1 cellular context compared by ENCODE assay signal in the genomic region with DNA sequence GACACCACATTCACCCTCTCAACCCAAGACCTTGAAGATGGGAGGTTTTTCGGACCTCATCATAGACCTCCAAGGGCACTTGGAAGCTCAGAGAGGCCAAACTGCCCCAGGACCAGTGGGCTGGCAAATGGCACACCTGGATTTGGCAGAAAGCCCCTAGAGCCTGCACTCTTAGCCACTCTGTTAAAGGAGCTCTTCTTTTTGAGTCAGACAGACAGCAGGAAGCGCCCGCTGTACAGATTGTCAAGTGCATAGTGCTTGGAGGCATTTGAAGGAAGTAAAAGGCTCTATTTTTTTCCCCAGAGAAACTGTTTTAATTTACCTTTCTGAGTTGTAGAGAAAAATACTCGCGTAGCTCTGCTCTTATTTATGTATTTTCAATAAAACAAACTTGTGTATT.
TF ChIP-seq lines count a peak whose summit lies in the region.

No MANE protein-coding gene starts in this region.

TF ChIP-seq in GM23338, 12 proteins besides CTCF, POLR2A, EP300 and RAD21 (continued from another document):
- TF ChIP-seq, protein P1, sequence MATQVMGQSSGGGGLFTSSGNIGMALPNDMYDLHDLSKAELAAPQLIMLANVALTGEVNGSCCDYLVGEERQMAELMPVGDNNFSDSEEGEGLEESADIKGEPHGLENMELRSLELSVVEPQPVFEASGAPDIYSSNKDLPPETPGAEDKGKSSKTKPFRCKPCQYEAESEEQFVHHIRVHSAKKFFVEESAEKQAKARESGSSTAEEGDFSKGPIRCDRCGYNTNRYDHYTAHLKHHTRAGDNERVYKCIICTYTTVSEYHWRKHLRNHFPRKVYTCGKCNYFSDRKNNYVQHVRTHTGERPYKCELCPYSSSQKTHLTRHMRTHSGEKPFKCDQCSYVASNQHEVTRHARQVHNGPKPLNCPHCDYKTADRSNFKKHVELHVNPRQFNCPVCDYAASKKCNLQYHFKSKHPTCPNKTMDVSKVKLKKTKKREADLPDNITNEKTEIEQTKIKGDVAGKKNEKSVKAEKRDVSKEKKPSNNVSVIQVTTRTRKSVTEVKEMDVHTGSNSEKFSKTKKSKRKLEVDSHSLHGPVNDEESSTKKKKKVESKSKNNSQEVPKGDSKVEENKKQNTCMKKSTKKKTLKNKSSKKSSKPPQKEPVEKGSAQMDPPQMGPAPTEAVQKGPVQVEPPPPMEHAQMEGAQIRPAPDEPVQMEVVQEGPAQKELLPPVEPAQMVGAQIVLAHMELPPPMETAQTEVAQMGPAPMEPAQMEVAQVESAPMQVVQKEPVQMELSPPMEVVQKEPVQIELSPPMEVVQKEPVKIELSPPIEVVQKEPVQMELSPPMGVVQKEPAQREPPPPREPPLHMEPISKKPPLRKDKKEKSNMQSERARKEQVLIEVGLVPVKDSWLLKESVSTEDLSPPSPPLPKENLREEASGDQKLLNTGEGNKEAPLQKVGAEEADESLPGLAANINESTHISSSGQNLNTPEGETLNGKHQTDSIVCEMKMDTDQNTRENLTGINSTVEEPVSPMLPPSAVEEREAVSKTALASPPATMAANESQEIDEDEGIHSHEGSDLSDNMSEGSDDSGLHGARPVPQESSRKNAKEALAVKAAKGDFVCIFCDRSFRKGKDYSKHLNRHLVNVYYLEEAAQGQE (IDR thresholded peaks at IDR 0.05; ENCODE audit: unreplicated experiment): no peak
- TF ChIP-seq EZH2 (IDR thresholded peaks at IDR 0.05; ENCODE audit: low read depth, unreplicated experiment) (no peak), NANOG (IDR thresholded peaks at IDR 0.05; ENCODE audit: borderline replicate concordance) (no peak), POLR2AphosphoS5 (IDR thresholded peaks at IDR 0.05; ENCODE audit: low read depth) (no peak), ZNF331 (CRISPR knock-in tag; IDR thresholded peaks at IDR 0.05; ENCODE audit: low read depth) (no peak), EZH2phosphoT487 (IDR thresholded peaks at IDR 0.05; ENCODE audit: unreplicated experiment) (no peak), STAT1 (IDR thresholded peaks at IDR 0.05; ENCODE audit: unreplicated experiment) (no peak), CREB1 (CRISPR knock-in tag; IDR thresholded peaks at IDR 0.05; ENCODE audit: low read depth) (no peak), ZNF114 (CRISPR knock-in tag; IDR thresholded peaks at IDR 0.05) (no peak)
- TF ChIP-seq, protein P2, sequence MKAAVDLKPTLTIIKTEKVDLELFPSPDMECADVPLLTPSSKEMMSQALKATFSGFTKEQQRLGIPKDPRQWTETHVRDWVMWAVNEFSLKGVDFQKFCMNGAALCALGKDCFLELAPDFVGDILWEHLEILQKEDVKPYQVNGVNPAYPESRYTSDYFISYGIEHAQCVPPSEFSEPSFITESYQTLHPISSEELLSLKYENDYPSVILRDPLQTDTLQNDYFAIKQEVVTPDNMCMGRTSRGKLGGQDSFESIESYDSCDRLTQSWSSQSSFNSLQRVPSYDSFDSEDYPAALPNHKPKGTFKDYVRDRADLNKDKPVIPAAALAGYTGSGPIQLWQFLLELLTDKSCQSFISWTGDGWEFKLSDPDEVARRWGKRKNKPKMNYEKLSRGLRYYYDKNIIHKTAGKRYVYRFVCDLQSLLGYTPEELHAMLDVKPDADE (IDR thresholded peaks at IDR 0.05): no peak
